1 cellular context compared by ENCODE assay signal in the genomic region with DNA sequence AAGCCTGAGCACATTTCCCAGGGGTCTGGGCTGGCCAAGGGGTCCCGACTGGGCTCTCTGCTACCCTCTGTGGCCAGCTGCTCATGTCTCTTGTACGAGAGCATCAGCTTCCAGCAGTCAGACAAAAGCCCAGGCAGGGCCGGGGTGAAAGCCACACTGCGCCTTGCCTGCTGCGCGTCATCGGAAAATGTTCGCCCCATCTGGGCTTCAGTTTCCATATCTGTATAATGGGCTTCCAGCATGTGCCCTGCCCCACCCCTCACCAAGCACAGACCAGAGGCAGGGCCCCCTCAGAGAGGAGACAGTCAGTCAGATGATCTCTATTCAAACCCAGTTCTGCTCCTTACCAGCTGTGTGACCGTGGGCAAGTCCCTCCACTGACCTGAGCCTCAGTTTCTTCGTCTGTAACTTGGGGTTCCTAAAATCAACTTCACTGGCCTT.
TF ChIP-seq lines count a peak whose summit lies in the region.

No MANE protein-coding gene starts in this region.

TF ChIP-seq in endothelial cell of umbilical vein, 7 proteins besides CTCF, POLR2A, EP300 and RAD21:
- no peak for TF ChIP-seq JUN (IDR thresholded peaks at IDR 0.05; ENCODE audit: borderline replicate concordance, insufficient read depth, insufficient read length, low read depth)
TF ChIP-seq in endothelial cell of umbilical vein: peak in this region for 0.
